In genomic region chr3:16362781-16363180, GRCh38 we compare ENCODE assay signal across 27 cellular contexts.
DNase-seq lines count a peak whose midpoint lies in the region; ATAC-seq and TF ChIP-seq lines count a peak whose summit lies in the region.
"Had no signal": no experiment of that assay in that cellular context is flagged by ENCODE, and none has a peak within 500 bp of the region (broad histone marks: within the 10 kb centered on the region; RNA-seq: fewer than 3 reads in every experiment).

No MANE protein-coding gene starts in this region.

- H3K4me1 ChIP-seq in GM23248 (ENCODE audit: insufficient read depth), result no peaks in the 10 kb centered on the region
- H3K4me1 ChIP-seq in foreskin keratinocyte, result no peaks in the 10 kb centered on the region

- H3K9me2 ChIP-seq in GM23248 (ENCODE audit: insufficient read depth), result no peaks in the 10 kb centered on the region

- WGBS in GM23248 (ENCODE audit: low coverage in 1 of 2, low lambda C conversion rate in 2 of 2, missing lambda C conversion rate in 2 of 2), 2 experiments, result 77 to 79% methylated on average over 4 of the region's 4 CpGs

- in situ Hi-C loops in GM23248 (cut with MboI), result no loop called here

- H3K4me3 ChIP-seq in GM23248, result no peak overlapping the region
- H3K4me3 ChIP-seq: BLaER1 treated with 17β-estradiol and CSF1 and Interleukin-3, amounts not matched to agents 10 nM and 100 nM; PC-9 had no signal

- H3K27ac ChIP-seq in GM23248 (no peak overlapping the region), foreskin keratinocyte (no peak overlapping the region)
- H3K27ac ChIP-seq: BLaER1 treated with 17β-estradiol and CSF1 and Interleukin-3, amounts not matched to agents 10 nM and 100 nM; PC-9 had no signal

- no peak overlapping the region for H3K4me3 Mint-ChIP-seq in activated T-helper 17 cell treated with anti-CD3 and anti-CD28 coated beads, Interleukin-2, amount 50 U/mL, for 72 hours
- no peak overlapping the region for H3K4me3 Mint-ChIP-seq in stimulated activated naive B cell treated with anti-CD40 and anti-IgM and Interleukin-4, amounts not matched to agents 10 μg/mL and 1 μg/mL and 100 μg/mL, for 72 hours
- no peak overlapping the region for H3K4me3 Mint-ChIP-seq in stimulated activated memory B cell treated with anti-CD40 and anti-IgM and Interleukin-4, amounts not matched to agents 10 μg/mL and 1 μg/mL and 100 μg/mL, for 72 hours
- H3K4me3 Mint-ChIP-seq: activated naive CD4-positive, alpha-beta T cell treated with anti-CD3 and anti-CD28 coated beads for 36 hours; activated T-helper 1 cell treated with anti-CD3 and anti-CD28 coated beads, Interleukin-12 subunit alpha, Interleukin-12 subunit beta, Interleukin-2, Interleukin-4 antibody, amounts not matched to agents 30 ng/mL and 10 ng/mL and 1 ng/mL, durations not matched to agents 14 hours and 24 hours and 36 hours; T-helper 17 cell had no signal

- peak; percentile 40 for DNase-seq in GM23248
- DNase-seq in foreskin keratinocyte, result peak in 1 of 2 donors; percentile 66
- DNase-seq in stimulated activated naive B cell treated with anti-CD40 and anti-IgM and Interleukin-4, amounts not matched to agents 10 μg/mL and 1 μg/mL and 100 μg/mL, for 72 hours, result no peak
- DNase-seq: activated CD4-positive, alpha-beta T cell treated with anti-CD3 and anti-CD28 coated beads, Interleukin-2, amount 50 U/mL, for 48 hours; activated CD4-positive, CD25-positive, alpha-beta regulatory T cell treated with anti-CD3 and anti-CD28 coated beads, Interleukin-2, amount 50 U/mL, for 72 hours; activated naive CD4-positive, alpha-beta T cell treated with anti-CD3 and anti-CD28 coated beads for 36 hours; amygdala; cortex of kidney; head of caudate nucleus; KG1; left ventricle myocardium superior; NCI-H1417; NCI-H2029; NCI-H526 treated with DMSO at 0.1 percent for 48 hours; occipital lobe; PC-9; Right ventricle myocardium superior; stimulated activated CD4-positive, alpha-beta T cell treated with anti-CD3 and anti-CD28 coated beads, Interleukin-15, amount 100 ng/mL, for 24 hours; stimulated activated CD4-positive, alpha-beta T cell treated with anti-CD3 and anti-CD28 coated beads, Interleukin-4, amount 100 ng/mL, for 4 hours; substantia nigra; T-helper 17 cell had no signal

- peaks cover 5% of the 10 kb centered on the region; the same call in 1 of the 2 replicates for H3K36me3 ChIP-seq in GM23248 (ENCODE audit: low read depth)

- no peak for ATAC-seq in activated T-helper 17 cell treated with anti-CD3 and anti-CD28 coated beads, Interleukin-2, amount 50 U/mL, for 72 hours (replicated peaks)
- ATAC-seq in foreskin keratinocyte (peak; percentile 86), GM19397 (IDR thresholded peaks at IDR 0.05; ENCODE audit: unreplicated experiment) (no peak), GM21723 (IDR thresholded peaks at IDR 0.05; ENCODE audit: unreplicated experiment) (no peak)
- ATAC-seq in stimulated activated naive B cell treated with anti-CD40 and anti-IgM and Interleukin-4, amounts not matched to agents 10 μg/mL and 1 μg/mL and 100 μg/mL, for 72 hours (replicated peaks), result no peak
- no peak for ATAC-seq in stimulated activated memory B cell treated with anti-CD40 and anti-IgM and Interleukin-4, amounts not matched to agents 10 μg/mL and 1 μg/mL and 100 μg/mL, for 72 hours
- ATAC-seq: left ventricle myocardium superior, T-helper 17 cell had no signal

- H3K9me3 ChIP-seq in GM23248 (ENCODE audit: low read depth), result no peaks in the 10 kb centered on the region

- H3K79me2 ChIP-seq in GM23248 (ENCODE audit: insufficient read depth), result no peaks in the 10 kb centered on the region

- H3F3A ChIP-seq in GM23248 (ENCODE audit: insufficient read depth), result no peaks in the 10 kb centered on the region

- H3K27ac Mint-ChIP-seq in activated T-helper 17 cell treated with anti-CD3 and anti-CD28 coated beads, Interleukin-2, amount 50 U/mL, for 72 hours, result peak overlapping the region; percentile 81
- H3K27ac Mint-ChIP-seq in stimulated activated naive B cell treated with anti-CD40 and anti-IgM and Interleukin-4, amounts not matched to agents 10 μg/mL and 1 μg/mL and 100 μg/mL, for 72 hours, result peak overlapping the region; percentile 86
- H3K27ac Mint-ChIP-seq in stimulated activated memory B cell treated with anti-CD40 and anti-IgM and Interleukin-4, amounts not matched to agents 10 μg/mL and 1 μg/mL and 100 μg/mL, for 72 hours, result no peak overlapping the region
- H3K27ac Mint-ChIP-seq: activated naive CD4-positive, alpha-beta T cell treated with anti-CD3 and anti-CD28 coated beads for 36 hours; activated T-helper 1 cell treated with anti-CD3 and anti-CD28 coated beads, Interleukin-12 subunit alpha, Interleukin-12 subunit beta, Interleukin-2, Interleukin-4 antibody, amounts not matched to agents 30 ng/mL and 10 ng/mL and 1 ng/mL, durations not matched to agents 14 hours and 24 hours and 36 hours; T-helper 17 cell had no signal

- H3K27me3 ChIP-seq in GM23248 (replicated peaks; ENCODE audit: insufficient read depth) (no peaks in the 10 kb centered on the region), foreskin keratinocyte (no peaks in the 10 kb centered on the region)
- H3K27me3 ChIP-seq: BLaER1 treated with 17β-estradiol and CSF1 and Interleukin-3, amounts not matched to agents 10 nM and 100 nM had no signal

- no peak overlapping the region for H3K9ac ChIP-seq in GM23248
- H3K9ac ChIP-seq: BLaER1 treated with 17β-estradiol and CSF1 and Interleukin-3, amounts not matched to agents 10 nM and 100 nM had no signal

- no peaks in the 10 kb centered on the region for H3K9me3 Mint-ChIP-seq in activated T-helper 17 cell treated with anti-CD3 and anti-CD28 coated beads, Interleukin-2, amount 50 U/mL, for 72 hours
- H3K9me3 Mint-ChIP-seq in stimulated activated naive B cell treated with anti-CD40 and anti-IgM and Interleukin-4, amounts not matched to agents 10 μg/mL and 1 μg/mL and 100 μg/mL, for 72 hours, result no peaks in the 10 kb centered on the region
- H3K9me3 Mint-ChIP-seq in stimulated activated memory B cell treated with anti-CD40 and anti-IgM and Interleukin-4, amounts not matched to agents 10 μg/mL and 1 μg/mL and 100 μg/mL, for 72 hours, result no peaks in the 10 kb centered on the region
- H3K9me3 Mint-ChIP-seq: activated naive CD4-positive, alpha-beta T cell treated with anti-CD3 and anti-CD28 coated beads for 36 hours; activated T-helper 1 cell treated with anti-CD3 and anti-CD28 coated beads, Interleukin-12 subunit alpha, Interleukin-12 subunit beta, Interleukin-2, Interleukin-4 antibody, amounts not matched to agents 30 ng/mL and 10 ng/mL and 1 ng/mL, durations not matched to agents 14 hours and 24 hours and 36 hours had no signal

- no peak overlapping the region for H2AFZ ChIP-seq in GM23248
- H2AFZ ChIP-seq: PC-9 had no signal

- peaks cover 99% of the 10 kb centered on the region for H3K36me3 Mint-ChIP-seq in activated T-helper 17 cell treated with anti-CD3 and anti-CD28 coated beads, Interleukin-2, amount 50 U/mL, for 72 hours (ENCODE audit: low read depth)
- H3K36me3 Mint-ChIP-seq in stimulated activated naive B cell treated with anti-CD40 and anti-IgM and Interleukin-4, amounts not matched to agents 10 μg/mL and 1 μg/mL and 100 μg/mL, for 72 hours, result peaks cover 83 to 86% of the 10 kb centered on the region in 2 donors
- peaks cover 90% of the 10 kb centered on the region for H3K36me3 Mint-ChIP-seq in stimulated activated memory B cell treated with anti-CD40 and anti-IgM and Interleukin-4, amounts not matched to agents 10 μg/mL and 1 μg/mL and 100 μg/mL, for 72 hours

- H3K27me3 Mint-ChIP-seq in activated T-helper 17 cell treated with anti-CD3 and anti-CD28 coated beads, Interleukin-2, amount 50 U/mL, for 72 hours, result no peaks in the 10 kb centered on the region
- no peaks in the 10 kb centered on the region for H3K27me3 Mint-ChIP-seq in stimulated activated naive B cell treated with anti-CD40 and anti-IgM and Interleukin-4, amounts not matched to agents 10 μg/mL and 1 μg/mL and 100 μg/mL, for 72 hours
- H3K27me3 Mint-ChIP-seq in stimulated activated memory B cell treated with anti-CD40 and anti-IgM and Interleukin-4, amounts not matched to agents 10 μg/mL and 1 μg/mL and 100 μg/mL, for 72 hours, result no peaks in the 10 kb centered on the region
- H3K27me3 Mint-ChIP-seq: T-helper 17 cell had no signal

- no peak overlapping the region for H3K4me2 ChIP-seq in GM23248 (ENCODE audit: unreplicated experiment)
- H3K4me2 ChIP-seq: BLaER1 treated with 17β-estradiol and CSF1 and Interleukin-3, amounts not matched to agents 10 nM and 100 nM; PC-9 had no signal

- no peak for TF ChIP-seq CTCF in foreskin keratinocyte (conservative IDR thresholded peaks at IDR 0.05)

- no peaks in the 10 kb centered on the region; the same call in 1 of the 2 replicates for H4K20me1 ChIP-seq in GM23248 (ENCODE audit: insufficient read depth)

- H3K4me1 Mint-ChIP-seq in activated T-helper 17 cell treated with anti-CD3 and anti-CD28 coated beads, Interleukin-2, amount 50 U/mL, for 72 hours, result peaks cover 27% of the 10 kb centered on the region
- peaks cover 47 to 86% of the 10 kb centered on the region in 2 donors for H3K4me1 Mint-ChIP-seq in stimulated activated naive B cell treated with anti-CD40 and anti-IgM and Interleukin-4, amounts not matched to agents 10 μg/mL and 1 μg/mL and 100 μg/mL, for 72 hours
- peaks cover 43% of the 10 kb centered on the region for H3K4me1 Mint-ChIP-seq in stimulated activated memory B cell treated with anti-CD40 and anti-IgM and Interleukin-4, amounts not matched to agents 10 μg/mL and 1 μg/mL and 100 μg/mL, for 72 hours
